ENCODE assay signal across 25 cellular contexts in the genomic region with DNA sequence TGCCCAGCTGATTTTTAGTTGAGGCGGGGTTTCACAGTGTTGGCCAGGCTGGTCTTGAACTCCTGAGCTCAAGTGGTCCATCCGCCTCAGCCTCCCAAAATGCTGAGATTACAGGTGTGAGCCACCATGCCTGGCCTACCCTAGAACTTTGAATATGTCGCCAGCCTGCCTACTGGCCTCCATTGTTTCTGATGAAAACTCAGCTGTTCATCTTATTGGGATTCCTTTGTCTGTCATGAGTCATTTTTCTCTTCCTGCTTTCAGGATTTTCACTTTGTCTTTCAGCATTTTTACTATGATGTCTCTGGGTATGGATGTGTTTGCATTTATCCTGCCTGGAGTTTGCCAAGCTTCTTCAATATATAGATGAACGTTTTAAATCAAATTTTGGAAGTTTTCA. TPM values are rescaled to one million over a fixed set of nuclear protein-coding genes. Genes with fewer than 3 reads are reported as not detected.
DNase-seq lines count a peak whose midpoint lies in the region; ATAC-seq, FAIRE-seq and TF ChIP-seq lines count a peak whose summit lies in the region.
"Had no signal": no experiment of that assay in that cellular context is flagged by ENCODE, and none has a peak within 500 bp of the region (broad histone marks: within the 10 kb centered on the region; RNA-seq: fewer than 3 reads in every experiment).

No MANE protein-coding gene starts in this region.

- ATAC-seq in K562: no peak
- ATAC-seq: GM23338 had no signal

- CTCF ChIA-PET in K562 (lab: Yijun Ruan, JAX; ENCODE audit: low intra/inter-chr PET ratio): no interaction called here
- CTCF ChIA-PET in endothelial cell of umbilical vein (lab: Charles Lee): interaction anchor here (1.2 to 1.6 kb wide), 3 partner anchors 41 to 141 kb away, joined by 3 to 7 read pairs (median 3); no protein-coding TSS in a partner anchor

- no peaks in the 10 kb centered on the region for H3K36me3 ChIP-seq in K562 (ENCODE audit: control insufficient read depth, insufficient read depth, low read length)
- H3K36me3 ChIP-seq in endothelial cell of umbilical vein (ENCODE audit: control insufficient read depth in 2 of 2, extremely low read depth in 1 of 2, insufficient read depth in 2 of 2, low read length in 2 of 2): no peaks in the 10 kb centered on the region
- no peaks in the 10 kb centered on the region for H3K36me3 ChIP-seq in left ventricle myocardium inferior

- POLR2A ChIA-PET in K562 (lab: Yijun Ruan, JAX): interaction anchor here (0.7 kb wide), 1 partner anchor 26 kb away, joined by 3 read pairs; no protein-coding TSS in a partner anchor
- POLR2A ChIA-PET in endothelial cell of umbilical vein (lab: Charles Lee): no interaction called here

- no peak overlapping the region for H3K4me2 ChIP-seq in K562 (ENCODE audit: insufficient read depth, low read length)
- H3K4me2 ChIP-seq in endothelial cell of umbilical vein (ENCODE audit: insufficient read depth, low read length): no peak overlapping the region
- H3K4me2 ChIP-seq: BLaER1, GM23338 had no signal

- in situ Hi-C loops in K562 (cut with MboI): no loop called here

- H3K9me3 ChIP-seq in K562 (replicated peaks; ENCODE audit: control insufficient read depth, insufficient read depth, low read depth, low read length) (peaks cover 14% of the 10 kb centered on the region), endothelial cell of umbilical vein (replicated peaks; ENCODE audit: control insufficient read depth, insufficient read depth, low read length) (no peaks in the 10 kb centered on the region), left ventricle myocardium inferior (replicated peaks) (peaks cover 11% of the 10 kb centered on the region)

- TF ChIP-seq POLR2A in K562 (conservative IDR thresholded peaks at IDR 0.05) (no peak), endothelial cell of umbilical vein (IDR thresholded peaks at IDR 0.05; ENCODE audit: low read depth, low read length) (no peak)

- intact Hi-C loops in K562 (cut with micrococcal nuclease): no loop called here
- intact Hi-C loops in endothelial cell of umbilical vein (cut with micrococcal nuclease): no loop called here
- intact Hi-C loops in left ventricle myocardium inferior (cut with micrococcal nuclease): no loop called here

- TF ChIP-seq CTCF in K562 (IDR thresholded peaks at IDR 0.05 in 2 of 3, conservative IDR thresholded peaks at IDR 0.05 in 1 of 3; ENCODE audit: insufficient read depth in 2 of 3, low read depth in 1 of 3, low read length in 3 of 3): no peak
- TF ChIP-seq CTCF in endothelial cell of umbilical vein (IDR thresholded peaks at IDR 0.05; ENCODE audit: extremely low read depth in 1 of 2, insufficient read depth in 1 of 2, low read depth in 1 of 2, low read length in 2 of 2): no peak
- no peak for TF ChIP-seq CTCF in left ventricle myocardium inferior (IDR thresholded peaks at IDR 0.05; ENCODE audit: borderline replicate concordance)

- no peaks in the 10 kb centered on the region for H3K79me2 ChIP-seq in K562 (ENCODE audit: control insufficient read depth, insufficient read depth, low read length)
- no peaks in the 10 kb centered on the region for H3K79me2 ChIP-seq in endothelial cell of umbilical vein (ENCODE audit: control insufficient read depth, insufficient read depth, low read length)

- H3K9ac ChIP-seq in K562 (ENCODE audit: insufficient read depth in 1 of 2, low read depth in 2 of 2, low read length in 2 of 2) (no peak overlapping the region), endothelial cell of umbilical vein (replicated peaks; ENCODE audit: extremely low read depth, insufficient read depth, low read length) (no peak overlapping the region)
- H3K9ac ChIP-seq: BLaER1 had no signal

- TF ChIP-seq RAD21 in K562 (CRISPR knock-in tag; conservative IDR thresholded peaks at IDR 0.05 in 1 of 2, IDR thresholded peaks at IDR 0.05 in 1 of 2): no peak

- DNase-seq in activated effector memory CD4-positive, alpha-beta T cell treated with anti-CD3 and anti-CD28 coated beads, Interleukin-2, amount 50 U/mL, for 16 hours: peak; percentile 3
- no peak for DNase-seq in activated effector memory CD4-positive, alpha-beta T cell treated with Interleukin-2 at 50 U/mL for 16 hours
- DNase-seq in K562 (ENCODE audit: extremely low read depth in 1 of 4, low spot score in 3 of 4): no peak
- no peak for DNase-seq in endothelial cell of umbilical vein (ENCODE audit: low read depth, low spot score)
- no peak for DNase-seq in kidney tubule cell (ENCODE audit: low spot score)
- no peak for DNase-seq in HuH-7.5 (ENCODE audit: low spot score)
- no peak for DNase-seq in left ventricle myocardium inferior
- DNase-seq: CD4-positive, alpha-beta memory T cell; DMS153; DMS79; GF-D8; HCEC 1CT; HFFc6; KG1 had no signal

- no peak overlapping the region for H3K4me3 ChIP-seq in K562
- no peak overlapping the region for H3K4me3 ChIP-seq in endothelial cell of umbilical vein (replicated peaks in 1 of 3; ENCODE audit: insufficient read depth in 1 of 3, low read depth in 1 of 3, low read length in 3 of 3)
- no peak overlapping the region for H3K4me3 ChIP-seq in left ventricle myocardium inferior
- H3K4me3 ChIP-seq: BLaER1, GM23338 had no signal

- no peak for TF ChIP-seq EP300 in K562 (IDR thresholded peaks at IDR 0.05; ENCODE audit: low read length)

- H3K9me1 ChIP-seq in K562 (ENCODE audit: control insufficient read depth, insufficient read depth, low read length) (no peaks in the 10 kb centered on the region), endothelial cell of umbilical vein (replicated peaks; ENCODE audit: control insufficient read depth, extremely low read depth, insufficient read depth, low read length) (no peaks in the 10 kb centered on the region)

- no peaks in the 10 kb centered on the region for H3K27me3 ChIP-seq in K562 (ENCODE audit: control insufficient read depth in 2 of 2, insufficient read depth in 2 of 2, low read length in 2 of 2)
- no peaks in the 10 kb centered on the region for H3K27me3 ChIP-seq in endothelial cell of umbilical vein (ENCODE audit: control insufficient read depth in 2 of 2, insufficient read depth in 2 of 2, low read length in 2 of 2)
- H3K27me3 ChIP-seq in left ventricle myocardium inferior (ENCODE audit: low read depth): peaks cover 33% of the 10 kb centered on the region
- H3K27me3 ChIP-seq: BLaER1 had no signal

- no peak overlapping the region for H3K27ac ChIP-seq in K562 (ENCODE audit: extremely low read depth, low read depth, low read length)
- no peak overlapping the region for H3K27ac ChIP-seq in endothelial cell of umbilical vein (ENCODE audit: insufficient read depth, low read depth, low read length)
- H3K27ac ChIP-seq in left ventricle myocardium inferior (replicated peaks): no peak overlapping the region
- H3K27ac ChIP-seq: 22Rv1, BLaER1, HL-60 had no signal

- BruUV-seq in K562 (replicated peaks; lab: Mats Ljungman, UMichigan) (no TSS peak), endothelial cell of umbilical vein (replicated peaks; lab: Mats Ljungman, UMichigan) (no TSS peak)

- H2AFZ ChIP-seq in K562 (ENCODE audit: low read depth, low read length) (no peak overlapping the region), endothelial cell of umbilical vein (ENCODE audit: low read depth, low read length) (no peak overlapping the region)
- H2AFZ ChIP-seq: GM23338 had no signal

- H3K4me1 ChIP-seq in K562 (replicated peaks in 1 of 2; ENCODE audit: control insufficient read depth in 2 of 2, insufficient read depth in 2 of 2, low read length in 2 of 2) (peaks cover 23 to 28% of the 10 kb centered on the region in 2 experiments), endothelial cell of umbilical vein (ENCODE audit: control insufficient read depth, extremely low read depth, insufficient read depth, low read length) (no peaks in the 10 kb centered on the region), left ventricle myocardium inferior (no peaks in the 10 kb centered on the region)

- H4K20me1 ChIP-seq in K562 (replicated peaks; ENCODE audit: control insufficient read depth, insufficient read depth, low read length): no peaks in the 10 kb centered on the region
- H4K20me1 ChIP-seq in endothelial cell of umbilical vein (replicated peaks; ENCODE audit: control insufficient read depth, extremely low read depth, insufficient read depth, low read length): no peaks in the 10 kb centered on the region
- H4K20me1 ChIP-seq: BLaER1 had no signal

- WGBS in K562 (ENCODE audit: insufficient coverage, low coverage, missing lambda C conversion rate): 73% methylated on average over 4 of the region's 4 CpGs

- dilution Hi-C loops in endothelial cell of umbilical vein (cut with MboI; ENCODE audit: extremely low pct_ligation_motif_present, low sequenced_read_pairs): no loop called here

- FAIRE-seq in K562 (lab: Jason Lieb, UNC) (no peak), endothelial cell of umbilical vein (lab: Jason Lieb, UNC) (no peak)
- FAIRE-seq: H54 had no signal

RNA-seq across cellular contexts. Expression of a gene that starts 8.1 kb away (rescaled TPM):
- 9.0 and 16.1 TPM in 2 replicates for total RNA-seq in K562 (2011; cell fraction: chromatin; rRNA removed; ENCODE audit: low replicate concordance)
- total RNA-seq in K562 (2011; cell fraction: nucleolus; rRNA removed): 11.4 and 12.8 TPM in 2 replicates
- total RNA-seq in K562 (2011; cell fraction: nucleoplasm; rRNA removed): 8.7 and 12.1 TPM in 2 replicates
- total RNA-seq in K562 (2014; rRNA removed) (1.1 TPM in 2 replicates), K562 (2014; rRNA removed; fragmentation: Illumina TruSeq; extraction: Trizol) (0.61 and 1.3 TPM in 2 replicates), K562 (2015; rRNA removed; fragmentation: Illumina TruSeq; extraction: Trizol) (0.54 and 1.1 TPM in 2 replicates), K562 (2021) (1.6 and 2.2 TPM in 2 replicates), endothelial cell of umbilical vein (0.23 and 0.31 TPM in 2 replicates), left ventricle myocardium inferior (not detected)
- polyA plus RNA-seq in K562 (2011; rRNA removed) (1.6 and 4.1 TPM in 2 replicates), K562 (2014; fragmentation: Illumina TruSeq; extraction: Trizol) (1.9 and 3.2 TPM in 2 replicates), K562 (2014; fragmentation: Nextera tagmentation; extraction: Ambion mirVana) (under 1 TPM; 0.17 to 0.34 TPM), K562 (2014; rRNA removed) (1.5 and 1.6 TPM in 2 replicates), endothelial cell of umbilical vein (0.11 and 0.13 TPM in 2 replicates)
- 2.5 and 3.2 TPM in 2 replicates for polyA plus RNA-seq in K562 (2011; cell fraction: cytosol; rRNA removed)
- 6.6 and 6.8 TPM in 2 replicates for polyA plus RNA-seq in K562 (2011; cell fraction: nucleus; rRNA removed)
- 1.4 and 1.7 TPM in 2 replicates for polyA plus RNA-seq in K562 (2012)
- 3.7 TPM in 2 replicates for polyA minus RNA-seq in K562 (2011; rRNA and poly(A)+ RNA removed)
- polyA minus RNA-seq in K562 (2011; cell fraction: cytosol; rRNA and poly(A)+ RNA removed): 1.1 and 3.1 TPM in 2 replicates
- polyA minus RNA-seq in K562 (2011; cell fraction: nucleus; rRNA and poly(A)+ RNA removed): 4.8 and 6.3 TPM in 2 replicates
- 0.06 and 0.08 TPM in 2 replicates for polyA plus RNA-seq in endothelial cell of umbilical vein (2011; cell fraction: cytosol; rRNA removed)
- polyA plus RNA-seq in endothelial cell of umbilical vein (2011; cell fraction: nucleus; rRNA removed): 0.22 and 0.36 TPM in 2 replicates
- polyA plus RNA-seq in endothelial cell of umbilical vein (2012): 0.80 and 0.97 TPM in 2 replicates
- 0.15 TPM in 1 of 2 replicates, not detected in the other for polyA minus RNA-seq in endothelial cell of umbilical vein
- polyA minus RNA-seq in endothelial cell of umbilical vein (2011; cell fraction: cytosol; rRNA and poly(A)+ RNA removed): not detected
- 0.24 TPM in 1 of 2 replicates, not detected in the other for polyA minus RNA-seq in endothelial cell of umbilical vein (2011; cell fraction: nucleus; rRNA and poly(A)+ RNA removed)
- total RNA-seq: Daoy had no signal
- polyA plus RNA-seq: CD14-positive monocyte had no signal

RNA-seq across cellular contexts. Expression of a gene that starts 12.5 kb away (rescaled TPM):
- total RNA-seq in K562 (2011; cell fraction: chromatin; rRNA removed; ENCODE audit: low replicate concordance): not detected in 2 replicates
- not detected in 2 replicates for total RNA-seq in K562 (2011; cell fraction: nucleolus; rRNA removed)
- 0.81 TPM in 1 of 2 replicates, not detected in the other for total RNA-seq in K562 (2011; cell fraction: nucleoplasm; rRNA removed)
- total RNA-seq in K562 (2014; rRNA removed): 0.12 TPM in 1 of 2 replicates, not detected in the other
- not detected in 2 replicates for total RNA-seq in K562 (2014; rRNA removed; fragmentation: Illumina TruSeq; extraction: Trizol)
- not detected in 2 replicates for total RNA-seq in K562 (2015; rRNA removed; fragmentation: Illumina TruSeq; extraction: Trizol)
- total RNA-seq in K562 (2021): not detected in 2 replicates
- 0.16 TPM in 1 of 2 replicates, not detected in the other for polyA plus RNA-seq in K562 (2011; rRNA removed)
- polyA plus RNA-seq in K562 (2011; cell fraction: cytosol; rRNA removed): 0.03 TPM in 1 of 2 replicates, not detected in the other
- not detected in 2 replicates for polyA plus RNA-seq in K562 (2011; cell fraction: nucleus; rRNA removed)
- 0.07 and 0.14 TPM in 2 replicates for polyA plus RNA-seq in K562 (2012)
- polyA plus RNA-seq in K562 (2014; fragmentation: Illumina TruSeq; extraction: Trizol): not detected in 2 replicates
- polyA plus RNA-seq in K562 (2014; fragmentation: Nextera tagmentation; extraction: Ambion mirVana): not detected
- polyA plus RNA-seq in K562 (2014; rRNA removed): 0.19 and 0.84 TPM in 2 replicates
- polyA minus RNA-seq in K562 (2011; rRNA and poly(A)+ RNA removed): 0.11 and 0.12 TPM in 2 replicates
- not detected in 2 replicates for polyA minus RNA-seq in K562 (2011; cell fraction: cytosol; rRNA and poly(A)+ RNA removed)
- polyA minus RNA-seq in K562 (2011; cell fraction: nucleus; rRNA and poly(A)+ RNA removed): not detected in 2 replicates
- 3.4 and 5.4 TPM in 2 replicates for total RNA-seq in endothelial cell of umbilical vein
- 2.2 and 3.1 TPM in 2 replicates for polyA plus RNA-seq in endothelial cell of umbilical vein
- 1.9 and 2.3 TPM in 2 replicates for polyA plus RNA-seq in endothelial cell of umbilical vein (2011; cell fraction: cytosol; rRNA removed)
- polyA plus RNA-seq in endothelial cell of umbilical vein (2011; cell fraction: nucleus; rRNA removed): 6.7 and 7.0 TPM in 2 replicates
- 1.6 and 3.1 TPM in 2 replicates for polyA plus RNA-seq in endothelial cell of umbilical vein (2012)
- polyA minus RNA-seq in endothelial cell of umbilical vein: 1.9 and 2.0 TPM in 2 replicates
- polyA minus RNA-seq in endothelial cell of umbilical vein (2011; cell fraction: cytosol; rRNA and poly(A)+ RNA removed): not detected
- polyA minus RNA-seq in endothelial cell of umbilical vein (2011; cell fraction: nucleus; rRNA and poly(A)+ RNA removed): 2.3 and 3.7 TPM in 2 replicates
- total RNA-seq in left ventricle myocardium inferior: 0.74 TPM
- total RNA-seq: A673; CD4-positive, alpha-beta memory T cell; GM23338; HFFc6; HT1080 had no signal
- polyA plus RNA-seq: CD14-positive monocyte; CD4-positive, alpha-beta memory T cell; IgD-negative memory B cell had no signal

RNA-seq across cellular contexts. Expression of a gene that starts 21.4 kb away (rescaled TPM):
- total RNA-seq in K562 (2011; cell fraction: chromatin; rRNA removed; ENCODE audit: low replicate concordance): not detected in 2 replicates
- total RNA-seq in K562 (2011; cell fraction: nucleolus; rRNA removed): not detected in 2 replicates
- not detected in 2 replicates for total RNA-seq in K562 (2011; cell fraction: nucleoplasm; rRNA removed)
- total RNA-seq in K562 (2014; rRNA removed) (not detected in 2 replicates), K562 (2014; rRNA removed; fragmentation: Illumina TruSeq; extraction: Trizol) (not detected in 2 replicates), K562 (2015; rRNA removed; fragmentation: Illumina TruSeq; extraction: Trizol) (not detected in 2 replicates), K562 (2021) (not detected in 2 replicates), endothelial cell of umbilical vein (not detected in 2 replicates), left ventricle myocardium inferior (not detected)
- polyA plus RNA-seq in K562 (2011; rRNA removed) (not detected in 2 replicates), K562 (2014; fragmentation: Illumina TruSeq; extraction: Trizol) (not detected in 2 replicates), K562 (2014; fragmentation: Nextera tagmentation; extraction: Ambion mirVana) (not detected), K562 (2014; rRNA removed) (not detected in 2 replicates), endothelial cell of umbilical vein (not detected in 2 replicates)
- polyA plus RNA-seq in K562 (2011; cell fraction: cytosol; rRNA removed): not detected in 2 replicates
- polyA plus RNA-seq in K562 (2011; cell fraction: nucleus; rRNA removed): not detected in 2 replicates
- polyA plus RNA-seq in K562 (2012): not detected in 2 replicates
- polyA minus RNA-seq in K562 (2011; rRNA and poly(A)+ RNA removed): not detected in 2 replicates
- not detected in 2 replicates for polyA minus RNA-seq in K562 (2011; cell fraction: cytosol; rRNA and poly(A)+ RNA removed)
- polyA minus RNA-seq in K562 (2011; cell fraction: nucleus; rRNA and poly(A)+ RNA removed): not detected in 2 replicates
- not detected in 2 replicates for polyA plus RNA-seq in endothelial cell of umbilical vein (2011; cell fraction: cytosol; rRNA removed)
- polyA plus RNA-seq in endothelial cell of umbilical vein (2011; cell fraction: nucleus; rRNA removed): not detected in 2 replicates
- polyA plus RNA-seq in endothelial cell of umbilical vein (2012): not detected in 2 replicates
- not detected in 2 replicates for polyA minus RNA-seq in endothelial cell of umbilical vein
- polyA minus RNA-seq in endothelial cell of umbilical vein (2011; cell fraction: cytosol; rRNA and poly(A)+ RNA removed): not detected
- polyA minus RNA-seq in endothelial cell of umbilical vein (2011; cell fraction: nucleus; rRNA and poly(A)+ RNA removed): not detected in 2 replicates
- total RNA-seq: A673; CD4-positive, alpha-beta memory T cell; Daoy; GM23338; HFFc6; HT1080 had no signal
- polyA plus RNA-seq: AG04450; CD14-positive monocyte; CD4-positive, alpha-beta memory T cell; GM23338; IgD-negative memory B cell had no signal

RNA-seq across cellular contexts. Expression of a gene that starts 30.4 kb away (rescaled TPM):
- 95.6 and 100 TPM in 2 replicates for total RNA-seq in K562 (2011; cell fraction: chromatin; rRNA removed; ENCODE audit: low replicate concordance)
- total RNA-seq in K562 (2011; cell fraction: nucleolus; rRNA removed): 63.0 and 64.5 TPM in 2 replicates
- 90.3 and 130 TPM in 2 replicates for total RNA-seq in K562 (2011; cell fraction: nucleoplasm; rRNA removed)
- total RNA-seq in K562 (2014; rRNA removed) (83.6 and 90.0 TPM in 2 replicates), K562 (2014; rRNA removed; fragmentation: Illumina TruSeq; extraction: Trizol) (86.3 and 88.3 TPM in 2 replicates), K562 (2015; rRNA removed; fragmentation: Illumina TruSeq; extraction: Trizol) (80.4 and 86.2 TPM in 2 replicates), K562 (2021) (79.3 and 80.1 TPM in 2 replicates), endothelial cell of umbilical vein (48.4 and 49.9 TPM in 2 replicates), left ventricle myocardium inferior (29.7 TPM)
- polyA plus RNA-seq in K562 (2011; rRNA removed) (48.8 and 51.5 TPM in 2 replicates), K562 (2014; fragmentation: Illumina TruSeq; extraction: Trizol) (93.2 and 101 TPM in 2 replicates), K562 (2014; fragmentation: Nextera tagmentation; extraction: Ambion mirVana) (10 to 100 TPM; 37.3 to 57.9 TPM), K562 (2014; rRNA removed) (72.4 and 75.4 TPM in 2 replicates), endothelial cell of umbilical vein (52.5 and 55.4 TPM in 2 replicates)
- polyA plus RNA-seq in K562 (2011; cell fraction: cytosol; rRNA removed): 66.7 and 78.0 TPM in 2 replicates
- 45.2 and 55.2 TPM in 2 replicates for polyA plus RNA-seq in K562 (2011; cell fraction: nucleus; rRNA removed)
- polyA plus RNA-seq in K562 (2012): 67.5 and 69.7 TPM in 2 replicates
- 84.7 and 85.6 TPM in 2 replicates for polyA minus RNA-seq in K562 (2011; rRNA and poly(A)+ RNA removed)
- polyA minus RNA-seq in K562 (2011; cell fraction: cytosol; rRNA and poly(A)+ RNA removed): 25.6 and 28.4 TPM in 2 replicates
- 25.8 and 39.3 TPM in 2 replicates for polyA minus RNA-seq in K562 (2011; cell fraction: nucleus; rRNA and poly(A)+ RNA removed)
- 61.4 and 63.7 TPM in 2 replicates for polyA plus RNA-seq in endothelial cell of umbilical vein (2011; cell fraction: cytosol; rRNA removed)
- 46.9 and 53.6 TPM in 2 replicates for polyA plus RNA-seq in endothelial cell of umbilical vein (2011; cell fraction: nucleus; rRNA removed)
- polyA plus RNA-seq in endothelial cell of umbilical vein (2012): 61.5 and 66.8 TPM in 2 replicates
- polyA minus RNA-seq in endothelial cell of umbilical vein: 38.9 and 42.3 TPM in 2 replicates
- polyA minus RNA-seq in endothelial cell of umbilical vein (2011; cell fraction: cytosol; rRNA and poly(A)+ RNA removed): 17.0 TPM
- polyA minus RNA-seq in endothelial cell of umbilical vein (2011; cell fraction: nucleus; rRNA and poly(A)+ RNA removed): 29.7 and 35.5 TPM in 2 replicates
